In the genomic region with DNA sequence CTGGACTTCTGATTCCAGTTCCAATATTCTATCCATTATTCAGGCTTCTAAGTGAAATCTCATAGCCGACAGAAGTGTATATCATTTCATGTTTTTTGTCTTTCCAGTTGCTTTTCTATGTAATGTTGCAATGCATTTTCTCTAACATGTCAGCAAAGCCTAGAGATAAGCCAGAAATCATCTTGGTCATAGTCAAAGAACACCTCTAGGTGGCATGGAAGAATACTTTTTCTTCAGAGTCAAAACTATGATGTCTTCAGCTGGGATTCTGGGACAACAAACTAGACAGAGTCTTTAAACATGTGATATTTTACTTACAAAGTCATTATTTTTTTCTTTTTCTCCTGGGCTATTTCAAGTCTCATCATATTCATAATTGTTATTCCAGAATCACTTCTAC, we compare ENCODE assay signal across 8 cellular contexts. TPM values are rescaled to one million over a fixed set of nuclear protein-coding genes. Genes with fewer than 3 reads are reported as not detected.
DNase-seq lines count a peak whose midpoint lies in the region; ATAC-seq and TF ChIP-seq lines count a peak whose summit lies in the region.

No MANE protein-coding gene starts in this region.

- H3K4me1 ChIP-seq in vagina = peaks cover 11% of the 10 kb centered on the region

- POLR2A ChIA-PET in CD4-positive, alpha-beta T cell (lab: Charles Lee) = no interaction called here

- no peaks in the 10 kb centered on the region for H3K9me3 ChIP-seq in CD4-positive, alpha-beta T cell (ENCODE audit: control insufficient read depth, low read length)
- no peaks in the 10 kb centered on the region for H3K9me3 ChIP-seq in vagina

- H3K27ac ChIP-seq in CD4-positive, alpha-beta T cell (ENCODE audit: low read depth, low read length) = no peak overlapping the region
- no peak overlapping the region for H3K27ac ChIP-seq in vagina

- peaks cover 44% of the 10 kb centered on the region for H3K27me3 ChIP-seq in CD4-positive, alpha-beta T cell (ENCODE audit: control insufficient read depth, insufficient read depth, low read length)
- H3K27me3 ChIP-seq in vagina = no peaks in the 10 kb centered on the region

- peaks cover 15% of the 10 kb centered on the region for H3K4me1 Mint-ChIP-seq in CD4-positive, alpha-beta T cell (ENCODE audit: low read depth)

- no peak overlapping the region for H3K4me3 Mint-ChIP-seq in CD4-positive, alpha-beta T cell

- H3K9me3 Mint-ChIP-seq in CD4-positive, alpha-beta T cell = no peaks in the 10 kb centered on the region

- H3K27ac Mint-ChIP-seq in CD4-positive, alpha-beta T cell = no peak overlapping the region

- intact Hi-C loops in CD4-positive, alpha-beta T cell (cut with DNase I, micrococcal nuclease) = loop anchor here (1.0 to 5.0 kb wide), 3 partner anchors 59 to 116 kb away; no protein-coding TSS in a partner anchor
- intact Hi-C loops in vagina (cut with DNase I) = no loop called here

- no peaks in the 10 kb centered on the region for H3K36me3 ChIP-seq in vagina

- no peak for TF ChIP-seq POLR2A in vagina (IDR thresholded peaks at IDR 0.05)

- no peak for DNase-seq in CD4-positive, alpha-beta T cell
- peak; percentile 5 for DNase-seq in LHCN-M2 (ENCODE audit: low read depth)
- DNase-seq in choroid plexus epithelial cell (ENCODE audit: low read depth) = peak; percentile 13
- no peak for DNase-seq in cerebellar cortex (ENCODE audit: low spot score)
- no peak for DNase-seq in foreskin fibroblast
- no peak for DNase-seq in vagina (ENCODE audit: extremely low spot score in 2 of 2)

- no peaks in the 10 kb centered on the region for H3K36me3 Mint-ChIP-seq in CD4-positive, alpha-beta T cell (ENCODE audit: low read depth)

- CTCF ChIA-PET in CD4-positive, alpha-beta T cell (lab: Charles Lee) = interaction anchor here (1.0 kb wide), 1 partner anchor 13 kb away, joined by 3 read pairs; no protein-coding TSS in a partner anchor

- peak; percentile 54 for ATAC-seq in CD4-positive, alpha-beta T cell (ENCODE audit: poor library complexity)
- ATAC-seq in GM19372 (IDR thresholded peaks at IDR 0.05; ENCODE audit: low read depth, unreplicated experiment) (peak; percentile 24), HG03159 (IDR thresholded peaks at IDR 0.05; ENCODE audit: unreplicated experiment) (no peak)

- H3K4me3 ChIP-seq in choroid plexus epithelial cell (ENCODE audit: low read depth, low read length) (no peak overlapping the region), foreskin fibroblast (ENCODE audit: low read depth in 1 of 2, low read length in 2 of 2) (no peak overlapping the region), vagina (no peak overlapping the region)

- TF ChIP-seq CTCF in CD4-positive, alpha-beta T cell (IDR thresholded peaks at IDR 0.05) = peak; percentile 18
- no peak for TF ChIP-seq CTCF in choroid plexus epithelial cell (conservative IDR thresholded peaks at IDR 0.05; ENCODE audit: low read depth, low read length)
- TF ChIP-seq CTCF in foreskin fibroblast (IDR thresholded peaks at IDR 0.05; ENCODE audit: low read depth, low read length) = no peak
- TF ChIP-seq CTCF in vagina (IDR thresholded peaks at IDR 0.05) = no peak

- peaks cover 59% of the 10 kb centered on the region for H3K27me3 Mint-ChIP-seq in CD4-positive, alpha-beta T cell

RNA-seq across cellular contexts. Expression of a gene that starts 4.4 kb away (rescaled TPM):
- total RNA-seq in CD4-positive, alpha-beta T cell = 1 to 10 TPM; 2.2 to 2.9 TPM
- total RNA-seq in LHCN-M2 (2014; rRNA removed) = 0.40 and 1.6 TPM in 2 replicates
- 0.46 TPM for polyA plus RNA-seq in LHCN-M2 (2012)
- 3.2 TPM for total RNA-seq in vagina

RNA-seq across cellular contexts. Expression of a gene that starts 45.2 kb away (rescaled TPM):
- total RNA-seq in CD4-positive, alpha-beta T cell = 1 to 10 TPM; 7.2 to 7.4 TPM
- total RNA-seq in LHCN-M2 (2014; rRNA removed) (8.6 and 9.1 TPM in 2 replicates), vagina (3.4 TPM)
- polyA plus RNA-seq in LHCN-M2 (2012) = 3.1 TPM

Comparison
In these comparisons a context has a peak if more than half of its experiments do, and no peak if none do; other contexts are left out.
1. DNase-seq: peak in LHCN-M2 (single experiment) and choroid plexus epithelial cell (single experiment); none in CD4-positive, alpha-beta T cell (0 of 10), cerebellar cortex (single experiment), foreskin fibroblast (0 of 2) and vagina (0 of 2).